In the genomic region with DNA sequence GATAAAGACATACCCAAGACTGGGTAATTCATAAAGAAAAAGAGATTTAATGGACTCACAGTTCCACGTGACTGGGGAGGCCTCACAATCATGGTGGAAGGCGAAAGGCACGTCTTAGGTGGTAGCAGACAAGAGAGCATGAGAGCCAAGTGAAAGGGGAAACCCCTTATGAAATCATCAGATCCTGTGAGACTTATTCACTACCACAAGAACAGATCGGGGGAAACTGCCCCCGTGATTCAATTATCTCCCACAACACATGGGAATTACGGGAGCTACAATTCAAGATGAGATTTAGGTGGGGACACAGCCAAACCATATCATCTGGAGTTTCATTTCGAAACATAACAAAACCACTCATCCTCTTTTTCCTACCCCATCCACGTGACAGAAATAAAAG, we compare ENCODE assay signal across 7 cellular contexts.
A peak's percentile ranks its signal among the peaks of the same experiment; 100 is the strongest.
DNase-seq lines count a peak whose midpoint lies in the region; ATAC-seq, FAIRE-seq and TF ChIP-seq lines count a peak whose summit lies in the region.
"Not testable (repeated sequence)": the region's sequence is repeated elsewhere in the genome, so short reads cannot be mapped to it uniquely, and the experiment has no call there.

No MANE protein-coding gene starts in this region.

- not testable (repeated sequence) for H3K4me3 ChIP-seq in fibroblast of mammary gland (ENCODE audit: control insufficient read depth, low read depth, low read length)

- peaks cover 34% of the 10 kb centered on the region for H3K27me3 Mint-ChIP-seq in activated T-cell treated with anti-CD3 and anti-CD28 coated beads, Interleukin-2, amount 50 U/mL, for 4 hours (ENCODE audit: low read depth)

- not testable (repeated sequence) for H3K4me3 Mint-ChIP-seq in activated T-cell treated with anti-CD3 and anti-CD28 coated beads, Interleukin-2, amount 50 U/mL, for 4 hours

- not testable (repeated sequence) for DNase-seq in GM12892 (ENCODE audit: insufficient read length); activated T-cell treated with anti-CD3 and anti-CD28 coated beads, Interleukin-2, amount 50 U/mL, for 4 hours
- DNase-seq in LHCN-M2 (ENCODE audit: low read depth) (peak; percentile 3), amniotic epithelial cell (ENCODE audit: low read depth) (peak; percentile 12), fibroblast of mammary gland (ENCODE audit: low read depth) (peak; percentile 44)
- peak; percentile 44 for DNase-seq in stimulated activated CD4-positive, alpha-beta T cell treated with anti-CD3 and anti-CD28 coated beads, Interleukin-15, amount 100 ng/mL, for 24 hours

- not testable (repeated sequence) for H3K36me3 Mint-ChIP-seq in activated T-cell treated with anti-CD3 and anti-CD28 coated beads, Interleukin-2, amount 50 U/mL, for 4 hours (ENCODE audit: insufficient read depth)

- not testable (repeated sequence) for TF ChIP-seq POLR2A in GM12892 (IDR thresholded peaks at IDR 0.05; ENCODE audit: low read depth, low read length)

- not testable (repeated sequence) for TF ChIP-seq CTCF in fibroblast of mammary gland (conservative IDR thresholded peaks at IDR 0.05; ENCODE audit: control insufficient read depth, insufficient read depth, low read depth, low read length)

- peak; percentile 67 for ATAC-seq in activated CD4-positive, CD25-positive, alpha-beta regulatory T cell treated with anti-CD3 and anti-CD28 coated beads, Interleukin-2, amount 50 U/mL, for 24 hours
- peak; percentile 75 to 94 for ATAC-seq in activated T-cell treated with anti-CD3 and anti-CD28 coated beads, Interleukin-2, amount 50 U/mL, for 4 hours

- H3K4me1 Mint-ChIP-seq in activated T-cell treated with anti-CD3 and anti-CD28 coated beads, Interleukin-2, amount 50 U/mL, for 4 hours (ENCODE audit: low read depth), result peaks cover 10% of the 10 kb centered on the region

- peak; percentile 14 for FAIRE-seq in GM12892 (lab: Jason Lieb, UNC)

- not testable (repeated sequence) for H3K9me3 Mint-ChIP-seq in activated T-cell treated with anti-CD3 and anti-CD28 coated beads, Interleukin-2, amount 50 U/mL, for 4 hours
